ENCODE assay signal across 16 cellular contexts in the genomic region with DNA sequence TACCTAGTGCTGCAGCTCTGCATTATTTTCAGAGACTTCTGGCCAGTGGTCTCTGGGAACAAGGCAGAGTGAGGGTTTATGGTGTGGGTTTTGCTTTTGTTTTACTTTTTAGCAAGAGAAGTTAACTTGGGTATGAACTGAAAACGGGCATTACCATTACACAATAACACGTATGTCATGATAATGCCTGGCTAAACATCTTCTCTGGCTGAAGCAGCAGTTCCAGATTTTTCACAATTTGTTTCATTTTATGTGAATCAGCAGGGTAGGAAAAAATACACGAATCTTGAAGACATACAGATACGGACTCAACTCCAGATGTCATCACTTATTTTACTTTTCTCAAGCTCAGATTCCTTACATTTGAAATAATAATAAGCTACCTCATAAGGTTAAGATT. TPM values are rescaled to one million over a fixed set of nuclear protein-coding genes. Genes with fewer than 3 reads are reported as not detected.
A peak's percentile ranks its signal among the peaks of the same experiment; 100 is the strongest.
DNase-seq lines count a peak whose midpoint lies in the region; TF ChIP-seq lines count a peak whose summit lies in the region.
"Had no signal": no experiment of that assay in that cellular context is flagged by ENCODE, and none has a peak within 500 bp of the region (broad histone marks: within the 10 kb centered on the region; RNA-seq: fewer than 3 reads in every experiment).

No MANE protein-coding gene starts in this region.

- H2AFZ ChIP-seq in GM23248 (peak overlapping the region; percentile 58), OCI-LY7 (ENCODE audit: low read length) (peak overlapping the region; percentile 13; the same call in 1 of the 2 replicates), hepatocyte (peak overlapping the region; percentile 10)

- H3K9ac ChIP-seq in GM23248 = no peak overlapping the region

- peak overlapping the region; percentile 33 for H3K4me3 Mint-ChIP-seq in type B pancreatic cell

- no peak overlapping the region for H3K27ac Mint-ChIP-seq in type B pancreatic cell

- H3K4me2 ChIP-seq in GM23248 (ENCODE audit: unreplicated experiment) (no peak overlapping the region), OCI-LY7 (ENCODE audit: low read length) (no peak overlapping the region), hepatocyte (no peak overlapping the region)

- intact Hi-C loops in OCI-LY7 (cut with micrococcal nuclease; ENCODE audit: unreplicated experiment) = no loop called here

- H3F3A ChIP-seq in GM23248 (ENCODE audit: insufficient read depth) = peaks cover 24% of the 10 kb centered on the region

- peaks cover 14% of the 10 kb centered on the region for H3K4me1 Mint-ChIP-seq in type B pancreatic cell (ENCODE audit: unreplicated experiment)

- H3K27me3 ChIP-seq in GM23248 (replicated peaks; ENCODE audit: insufficient read depth) (no peaks in the 10 kb centered on the region), hepatocyte (no peaks in the 10 kb centered on the region)
- H3K27me3 ChIP-seq: SJSA1 had no signal

- 29 to 34% methylated on average over 4 of the region's 4 CpGs for WGBS in GM23248 (ENCODE audit: low coverage in 1 of 2, low lambda C conversion rate in 2 of 2, missing lambda C conversion rate in 2 of 2), 2 experiments
- WGBS in hepatocyte (ENCODE audit: low lambda C conversion rate, missing lambda C conversion rate) = 53% methylated on average over 4 of the region's 4 CpGs

- H3K27ac ChIP-seq in GM23248 (no peak overlapping the region), OCI-LY7 (ENCODE audit: low read depth, low read length, poor library complexity, severe bottlenecking) (no peak overlapping the region), hepatocyte (no peak overlapping the region)
- H3K27ac ChIP-seq: SJSA1 had no signal

- H3K9me3 Mint-ChIP-seq in type B pancreatic cell = no peaks in the 10 kb centered on the region
- H3K9me3 Mint-ChIP-seq: CD8-positive, alpha-beta memory T cell had no signal

- H3K9me3 ChIP-seq in GM23248 (ENCODE audit: low read depth) (no peaks in the 10 kb centered on the region), OCI-LY7 (ENCODE audit: low read length) (no peaks in the 10 kb centered on the region; the same call in 1 of the 2 replicates), hepatocyte (ENCODE audit: low read depth) (no peaks in the 10 kb centered on the region)
- H3K9me3 ChIP-seq: SJSA1 had no signal

- BruUV-seq in OCI-LY7 (replicated peaks; lab: Mats Ljungman, UMichigan) = no TSS peak

- DNase-seq in GM23248 = no peak
- DNase-seq in OCI-LY7 (ENCODE audit: low spot score) = no peak
- DNase-seq in hepatocyte (ENCODE audit: low spot score) = no peak
- no peak for DNase-seq in type B pancreatic cell (ENCODE audit: extremely low spot score, unreplicated experiment)
- no peak for DNase-seq in NCI-H510A treated with DMSO at 0.1 percent for 48 hours (lab: John Stamatoyannopoulos, UW)
- DNase-seq in AML-193 (lab: John Stamatoyannopoulos, UW) = no peak
- DNase-seq in NCI-H2196 (lab: John Stamatoyannopoulos, UW; ENCODE audit: unreplicated experiment) = no peak
- DNase-seq: CD8-positive, alpha-beta memory T cell; DMS79; Karpas-422; MM.1S; NCI-H1417; NCI-H187 treated with DMSO at 0.1 percent for 48 hours; NCI-H2171 treated with DMSO at 0.1 percent for 48 hours; NCI-H82 had no signal

- in situ Hi-C loops in GM23248 (cut with MboI) = no loop called here

- H3K36me3 ChIP-seq in GM23248 (ENCODE audit: low read depth) (no peaks in the 10 kb centered on the region), OCI-LY7 (ENCODE audit: insufficient read depth, low read length) (no peaks in the 10 kb centered on the region), hepatocyte (replicated peaks; ENCODE audit: insufficient read depth, low read depth) (no peaks in the 10 kb centered on the region)

- no peaks in the 10 kb centered on the region for H3K36me3 Mint-ChIP-seq in type B pancreatic cell

- H3K4me1 ChIP-seq in GM23248 (ENCODE audit: insufficient read depth) (peaks cover 18% of the 10 kb centered on the region), OCI-LY7 (ENCODE audit: insufficient read depth, low read length, poor library complexity, severe bottlenecking) (peaks cover 17% of the 10 kb centered on the region), hepatocyte (ENCODE audit: insufficient read depth) (peaks cover 8% of the 10 kb centered on the region)

- CTCF ChIA-PET in OCI-LY7 (lab: Charles Lee; ENCODE audit: unreplicated experiment) = no interaction called here

- H4K20me1 ChIP-seq in GM23248 (ENCODE audit: insufficient read depth) (no peaks in the 10 kb centered on the region), OCI-LY7 (ENCODE audit: insufficient read depth, low read length) (peaks cover 15% of the 10 kb centered on the region; the same call in 1 of the 2 replicates), hepatocyte (ENCODE audit: insufficient read depth, poor library complexity, severe bottlenecking) (no peaks in the 10 kb centered on the region)

- H3K79me2 ChIP-seq in GM23248 (ENCODE audit: insufficient read depth) (peaks cover 19% of the 10 kb centered on the region), OCI-LY7 (ENCODE audit: insufficient read depth, low read depth, low read length) (peaks cover 20% of the 10 kb centered on the region), hepatocyte (peaks cover 18% of the 10 kb centered on the region)

- no peaks in the 10 kb centered on the region for H3K27me3 Mint-ChIP-seq in type B pancreatic cell

- H3K9me2 ChIP-seq in GM23248 (ENCODE audit: insufficient read depth) (no peaks in the 10 kb centered on the region), OCI-LY7 (ENCODE audit: insufficient read depth, low read length) (no peaks in the 10 kb centered on the region), hepatocyte (replicated peaks; ENCODE audit: insufficient read depth) (no peaks in the 10 kb centered on the region)

- TF ChIP-seq CTCF in OCI-LY7 (conservative IDR thresholded peaks at IDR 0.05; ENCODE audit: low read length) (no peak), hepatocyte (IDR thresholded peaks at IDR 0.05; ENCODE audit: poor library complexity) (no peak), type B pancreatic cell (conservative IDR thresholded peaks at IDR 0.05) (no peak)

- H3K4me3 ChIP-seq in GM23248 = no peak overlapping the region
- no peak overlapping the region for H3K4me3 ChIP-seq in OCI-LY7 (ENCODE audit: low read depth, low read length, poor library complexity, severe bottlenecking)
- H3K4me3 ChIP-seq in hepatocyte = no peak overlapping the region
- H3K4me3 ChIP-seq: SJSA1 had no signal

- POLR2A ChIA-PET in OCI-LY7 (lab: Charles Lee) = interaction anchor here (0.6 to 5.0 kb wide), 11 partner anchors 18 to 155 kb away, joined by 3 to 26 read pairs (median 3); partner anchors contain the start of gene DHRS7

RNA-seq across cellular contexts. Expression of gene PCNX4, which starts 2.5 kb away (rescaled TPM):
- total RNA-seq in GM23248 (2014; rRNA removed; shearing (Covaris generic)) = 44.3 and 95.1 TPM in 2 replicates
- polyA plus RNA-seq in GM23248 (2016; fragmentation: Nextera tagmentation; extraction: Ambion mirVana) (33.9 and 39.4 TPM in 2 replicates), hepatocyte (22.4 and 28.8 TPM in 2 replicates)
- 47.0 and 49.1 TPM in 2 replicates for total RNA-seq in OCI-LY7 (2014; rRNA removed; shearing (Covaris generic))
- total RNA-seq in OCI-LY7 (2022) (54.4 and 64.2 TPM in 2 replicates), hepatocyte (60.0 and 84.2 TPM in 2 replicates), type B pancreatic cell (ENCODE audit: low replicate concordance) (35.2 and 70.2 TPM in 2 replicates)
